ENCODE assay signal across 25 cellular contexts in genomic region chr10:122782911-122783310, GRCh38.
DNase-seq lines count a peak whose midpoint lies in the region; ATAC-seq and TF ChIP-seq lines count a peak whose summit lies in the region.
"Had no signal": no experiment of that assay in that cellular context is flagged by ENCODE, and none has a peak within 500 bp of the region (broad histone marks: within the 10 kb centered on the region; RNA-seq: fewer than 3 reads in every experiment).

No MANE protein-coding gene starts in this region.

- no peaks in the 10 kb centered on the region for H3K27me3 ChIP-seq in dorsolateral prefrontal cortex
- no peaks in the 10 kb centered on the region for H3K27me3 ChIP-seq in layer of hippocampus (ENCODE audit: control insufficient read depth, insufficient read depth, low read length)
- H3K27me3 ChIP-seq: BLaER1 had no signal

- ATAC-seq in activated T-cell treated with anti-CD3 and anti-CD28 coated beads, Interleukin-2, amount 50 U/mL, for 4 hours, result no peak
- no peak for ATAC-seq in HG03135 (IDR thresholded peaks at IDR 0.05; ENCODE audit: unreplicated experiment)
- ATAC-seq: GM23338, PC-3 had no signal

- H3K4me3 Mint-ChIP-seq in activated T-cell treated with anti-CD3 and anti-CD28 coated beads, Interleukin-2, amount 50 U/mL, for 4 hours, result no peak overlapping the region
- H3K4me3 Mint-ChIP-seq in T-helper 2 cell treated with Interferon-gamma antibody and Interleukin-4, amounts not matched to agents 5 μg/mL and 100 μg/mL, for 36 hours, result no peak overlapping the region
- H3K4me3 Mint-ChIP-seq: CD4-positive, alpha-beta memory T cell; GM23338; H9 had no signal

- H3K36me3 Mint-ChIP-seq in activated T-cell treated with anti-CD3 and anti-CD28 coated beads, Interleukin-2, amount 50 U/mL, for 4 hours (ENCODE audit: insufficient read depth), result no peaks in the 10 kb centered on the region
- no peaks in the 10 kb centered on the region for H3K36me3 Mint-ChIP-seq in T-helper 2 cell treated with Interferon-gamma antibody and Interleukin-4, amounts not matched to agents 5 μg/mL and 100 μg/mL, for 36 hours (ENCODE audit: low read depth)
- H3K36me3 Mint-ChIP-seq: CD4-positive, alpha-beta memory T cell had no signal

- peak in 35 of 56 donors; percentile 3 to 62 (median 29) for DNase-seq in amygdala (lab: John Stamatoyannopoulos, UW)
- DNase-seq in dorsolateral prefrontal cortex, result peak in 5 of 10 donors; percentile 19 to 68 (median 59)
- DNase-seq in substantia nigra (lab: John Stamatoyannopoulos, UW), result peak in 41 of 49 donors; percentile 4 to 74 (median 39)
- no peak for DNase-seq in activated T-cell treated with anti-CD3 and anti-CD28 coated beads, Interleukin-2, amount 50 U/mL, for 4 hours
- no peak for DNase-seq in T-helper 2 cell treated with Interferon-gamma antibody and Interleukin-4, amounts not matched to agents 5 μg/mL and 100 μg/mL, for 36 hours (ENCODE audit: low spot score)
- DNase-seq in posterior vena cava (ENCODE audit: low spot score), result no peak
- DNase-seq: CD4-positive, alpha-beta memory T cell; COR-L47; DMS53; H9; IMR-90; KG1; MG63; NCI-H1105 treated with DMSO at 0.1 percent for 48 hours; NCI-H146; NCI-H1930; NCI-H2107; NCI-H446; NCI-H524 treated with DMSO at 0.1 percent for 48 hours; NCI-H774; PC-3 had no signal

- no peak for TF ChIP-seq CTCF in dorsolateral prefrontal cortex (IDR thresholded peaks at IDR 0.05 in 54 of 56, conservative IDR thresholded peaks at IDR 0.05 in 2 of 56; ENCODE audit: low read depth in 1 of 56, partially characterized antibody in 56 of 56)

- H3K27ac Mint-ChIP-seq in T-helper 2 cell treated with Interferon-gamma antibody and Interleukin-4, amounts not matched to agents 5 μg/mL and 100 μg/mL, for 36 hours, result no peak overlapping the region
- H3K27ac Mint-ChIP-seq: CD4-positive, alpha-beta memory T cell; GM23338; H9 had no signal

- H3K9me3 Mint-ChIP-seq in activated T-cell treated with anti-CD3 and anti-CD28 coated beads, Interleukin-2, amount 50 U/mL, for 4 hours, result no peaks in the 10 kb centered on the region
- H3K9me3 Mint-ChIP-seq in T-helper 2 cell treated with Interferon-gamma antibody and Interleukin-4, amounts not matched to agents 5 μg/mL and 100 μg/mL, for 36 hours, result no peaks in the 10 kb centered on the region

- no peaks in the 10 kb centered on the region for H3K4me1 Mint-ChIP-seq in activated T-cell treated with anti-CD3 and anti-CD28 coated beads, Interleukin-2, amount 50 U/mL, for 4 hours (ENCODE audit: low read depth)
- H3K4me1 Mint-ChIP-seq in T-helper 2 cell treated with Interferon-gamma antibody and Interleukin-4, amounts not matched to agents 5 μg/mL and 100 μg/mL, for 36 hours (ENCODE audit: low read depth), result no peaks in the 10 kb centered on the region

- H3K4me3 ChIP-seq in dorsolateral prefrontal cortex, result no peak overlapping the region
- H3K4me3 ChIP-seq: BLaER1, GM23338, MG63 had no signal

- H3K27ac ChIP-seq in dorsolateral prefrontal cortex (peak overlapping the region in 58 of 59 donors; percentile 8 to 98 (median 88)), layer of hippocampus (ENCODE audit: low read depth, low read length) (peak overlapping the region; percentile 96), substantia nigra (ENCODE audit: low read depth, low read length, poor library complexity, severe bottlenecking) (peak overlapping the region; percentile 94)
- H3K27ac ChIP-seq: BLaER1 had no signal

- H3K27me3 Mint-ChIP-seq in activated T-cell treated with anti-CD3 and anti-CD28 coated beads, Interleukin-2, amount 50 U/mL, for 4 hours (ENCODE audit: low read depth), result peaks cover 3% of the 10 kb centered on the region
- no peaks in the 10 kb centered on the region for H3K27me3 Mint-ChIP-seq in T-helper 2 cell treated with Interferon-gamma antibody and Interleukin-4, amounts not matched to agents 5 μg/mL and 100 μg/mL, for 36 hours (ENCODE audit: low read depth)

- intact Hi-C loops in dorsolateral prefrontal cortex (cut with DNase I), result loop anchor here in 1 of 2 donors (10.0 kb wide), 1 partner anchor 92 kb away; the partner anchor contains the start of gene FAM24B
- intact Hi-C loops in posterior vena cava (cut with DNase I), result no loop called here

Comparison
In these comparisons a context has a peak if more than half of its experiments do, and no peak if none do; other contexts are left out.
1. DNase-seq: peak in amygdala (35 of 56) and substantia nigra (41 of 49); none in activated T-cell treated with anti-CD3 and anti-CD28 coated beads, Interleukin-2, amount 50 U/mL, for 4 hours (single experiment), T-helper 2 cell treated with Interferon-gamma antibody and Interleukin-4, amounts not matched to agents 5 μg/mL and 100 μg/mL, for 36 hours (single experiment) and posterior vena cava (single experiment).
2. Peak in every context shown above with its lines, with median percentiles within 50 percentile points of each other: H3K27ac ChIP-seq.